ENCODE assay signal across 22 cellular contexts in genomic region chr4:88242144-88242543, GRCh38. TPM values are rescaled to one million over a fixed set of nuclear protein-coding genes. Genes with fewer than 3 reads are reported as not detected.
DNase-seq lines count a peak whose midpoint lies in the region; ATAC-seq and TF ChIP-seq lines count a peak whose summit lies in the region.
"Had no signal": no experiment of that assay in that cellular context is flagged by ENCODE, and none has a peak within 500 bp of the region (broad histone marks: within the 10 kb centered on the region; RNA-seq: fewer than 3 reads in every experiment).

No MANE protein-coding gene starts in this region.

- DNase-seq in COLO668 (lab: John Stamatoyannopoulos, UW; ENCODE audit: unreplicated experiment) (peak; percentile 41), HEK293T (ENCODE audit: extremely low spot score) (peak; percentile 17), SHP77 (lab: John Stamatoyannopoulos, UW) (peak; percentile 30 to 56), left lobe of liver (ENCODE audit: low spot score) (peak; percentile 48)
- no peak for DNase-seq in activated CD8-positive, alpha-beta memory T cell treated with anti-CD3 and anti-CD28 coated beads, Interleukin-2, amount 50 U/mL, for 4 hours
- DNase-seq: activated CD8-positive, alpha-beta T cell treated with anti-CD3 and anti-CD28 coated beads, Interleukin-2, amount 10 ng/mL, durations not matched to agents 7 days and 5 days; Calu3; effector CD4-positive, alpha-beta T cell; foreskin keratinocyte; HCEC 1CT; immature natural killer cell; left ventricle myocardium superior; MG63; NCI-H1417 treated with DMSO at 0.1 percent for 48 hours; nephron progenitor cell; PC-9; SIG-M5; stimulated activated CD8-positive, alpha-beta memory T cell treated with anti-CD3 and anti-CD28 coated beads, Interleukin-4, amount 100 ng/mL, for 48 hours had no signal

- CTCF ChIA-PET in HEK293T (lab: Yijun Ruan, JAX): no interaction called here

- ATAC-seq in left lobe of liver: peak; percentile 73
- ATAC-seq in HG02588 (IDR thresholded peaks at IDR 0.05; ENCODE audit: unreplicated experiment): no peak
- no peak for ATAC-seq in GM18861 (IDR thresholded peaks at IDR 0.05; ENCODE audit: unreplicated experiment)
- ATAC-seq in HG03097 (IDR thresholded peaks at IDR 0.05; ENCODE audit: low FRiP score, unreplicated experiment): no peak
- ATAC-seq: activated CD4-positive, CD25-positive, alpha-beta regulatory T cell treated with anti-CD3 and anti-CD28 coated beads, Interleukin-2, amount 50 U/mL, for 24 hours; activated CD8-positive, alpha-beta T cell treated with anti-CD3 and anti-CD28 coated beads, Interleukin-2, amount 10 ng/mL, durations not matched to agents 7 days and 5 days; foreskin keratinocyte; left ventricle myocardium superior had no signal

- POLR2A ChIA-PET in HEK293T (lab: Yijun Ruan, JAX): no interaction called here

TF ChIP-seq in HEK293T, 16 proteins besides CTCF, POLR2A, EP300 and RAD21:
- no peak for TF ChIP-seq ARNT (IDR thresholded peaks at IDR 0.05)
- TF ChIP-seq CTBP1 (IDR thresholded peaks at IDR 0.05; ENCODE audit: borderline replicate concordance): no peak
- TF ChIP-seq HDGF (IDR thresholded peaks at IDR 0.05; ENCODE audit: borderline replicate concordance): no peak
- no peak for TF ChIP-seq SP1 (IDR thresholded peaks at IDR 0.05)
- TF ChIP-seq ZNF384 (IDR thresholded peaks at IDR 0.05): no peak
- TF ChIP-seq TARDBP (IDR thresholded peaks at IDR 0.05): no peak
- no peak for TF ChIP-seq FOXA1 (IDR thresholded peaks at IDR 0.05)
- no peak for TF ChIP-seq FOXK2 (IDR thresholded peaks at IDR 0.05)
- no peak for TF ChIP-seq ELF4 (IDR thresholded peaks at IDR 0.05)
- no peak for TF ChIP-seq NFRKB (IDR thresholded peaks at IDR 0.05)
- TF ChIP-seq L3MBTL2 (conservative IDR thresholded peaks at IDR 0.05): no peak
- no peak for TF ChIP-seq SUZ12 (IDR thresholded peaks at IDR 0.05)
- TF ChIP-seq LEF1 (IDR thresholded peaks at IDR 0.05; ENCODE audit: borderline replicate concordance): no peak
- TF ChIP-seq BHLHE40 (IDR thresholded peaks at IDR 0.05; ENCODE audit: borderline replicate concordance): no peak
- TF ChIP-seq FOXM1 (IDR thresholded peaks at IDR 0.05; ENCODE audit: borderline replicate concordance): no peak
- TF ChIP-seq PKNOX1 (IDR thresholded peaks at IDR 0.05): no peak

RNA-seq across cellular contexts. Expression of gene PPM1K, which starts 42.2 kb away (rescaled TPM):
- 14.2 TPM for total RNA-seq in left lobe of liver
